8 cellular contexts compared by ENCODE assay signal in the genomic region with DNA sequence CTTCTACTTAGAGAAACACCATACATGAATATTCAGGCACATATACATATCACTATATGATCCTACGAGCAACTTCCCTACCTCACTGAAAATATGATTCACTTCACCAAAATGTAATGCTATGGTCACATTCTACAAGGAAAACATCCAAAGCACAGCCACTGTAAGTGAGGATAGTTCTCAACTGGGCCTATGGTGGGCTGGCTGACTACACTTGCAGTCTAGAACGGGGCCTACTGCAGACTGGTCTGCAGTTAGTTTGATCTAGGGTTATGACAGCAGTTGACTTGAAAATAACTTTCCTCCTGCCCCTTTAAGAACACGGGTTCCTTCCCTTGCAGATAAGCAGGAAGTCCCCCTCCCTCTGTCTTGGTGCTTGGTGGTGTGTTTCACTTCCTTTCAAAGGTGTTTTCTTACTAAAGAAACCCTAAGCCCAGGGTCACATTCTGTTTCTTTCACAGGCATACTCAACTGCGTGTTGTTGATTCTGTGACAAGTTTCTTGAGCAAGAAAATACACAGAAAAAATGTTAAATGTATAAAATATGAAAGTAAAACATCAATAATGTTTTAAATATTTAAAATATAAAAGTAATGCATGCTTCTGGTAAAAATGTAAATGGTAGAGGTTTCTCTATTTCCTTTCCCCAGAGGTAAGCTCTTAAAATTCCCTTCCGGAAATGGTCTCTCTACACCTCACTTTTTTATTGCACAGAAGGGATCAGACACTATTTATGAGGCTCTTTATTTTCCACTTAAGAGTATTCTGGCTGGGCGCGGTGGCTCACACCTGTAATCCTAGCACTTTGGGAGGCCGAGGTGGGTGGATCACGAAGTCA. TPM values are rescaled to one million over a fixed set of nuclear protein-coding genes. Genes with fewer than 3 reads are reported as not detected.
DNase-seq lines count a peak whose midpoint lies in the region; ATAC-seq and TF ChIP-seq lines count a peak whose summit lies in the region.

No MANE protein-coding gene starts in this region.

- peak overlapping the region; percentile 12 to 39 for H3K9ac ChIP-seq in duodenal mucosa (ENCODE audit: low read depth in 1 of 2, low read length in 2 of 2)

- H3K36me3 ChIP-seq in duodenal mucosa (ENCODE audit: control insufficient read depth in 1 of 2, insufficient read depth in 2 of 2, low read length in 2 of 2): no peaks in the 10 kb centered on the region
- no peaks in the 10 kb centered on the region for H3K36me3 ChIP-seq in BE2C

- POLR2A ChIA-PET in naive thymus-derived CD8-positive, alpha-beta T cell (lab: Charles Lee): interaction anchor here (0.9 to 17.8 kb wide), 14 partner anchors 10 to 527 kb away, joined by 3 to 1336 read pairs (median 6); a partner anchor contains a TSS

- peak overlapping the region; percentile 34 for H3K27ac ChIP-seq in duodenal mucosa (ENCODE audit: low read depth, low read length)

- H3K27ac Mint-ChIP-seq in naive thymus-derived CD8-positive, alpha-beta T cell: peak overlapping the region; percentile 94 to 99 (median 97)

- H3K9me3 ChIP-seq in duodenal mucosa (ENCODE audit: control insufficient read depth in 1 of 2, low read length in 2 of 2): no peaks in the 10 kb centered on the region
- no peaks in the 10 kb centered on the region for H3K9me3 ChIP-seq in BE2C

- H3K4me1 ChIP-seq in duodenal mucosa (ENCODE audit: control insufficient read depth in 1 of 2, insufficient read depth in 2 of 2, low read length in 2 of 2): peaks cover 4 to 13% of the 10 kb centered on the region in 2 donors
- H3K4me1 ChIP-seq in BE2C: no peaks in the 10 kb centered on the region

- H3K9me3 Mint-ChIP-seq in naive thymus-derived CD8-positive, alpha-beta T cell: no peaks in the 10 kb centered on the region

- H3K4me3 Mint-ChIP-seq in naive thymus-derived CD8-positive, alpha-beta T cell: peak overlapping the region; percentile 76 to 90 (median 88)

- peak; percentile 67 for ATAC-seq in GM21447 (IDR thresholded peaks at IDR 0.05; ENCODE audit: unreplicated experiment)
- ATAC-seq in naive thymus-derived CD8-positive, alpha-beta T cell: peak; percentile 63 to 87

- peaks cover 22 to 83% (median 70%) of the 10 kb centered on the region in 4 donors for H3K4me1 Mint-ChIP-seq in naive thymus-derived CD8-positive, alpha-beta T cell

- no peaks in the 10 kb centered on the region for H3K27me3 Mint-ChIP-seq in naive thymus-derived CD8-positive, alpha-beta T cell

- DNase-seq in GF-D8 (lab: John Stamatoyannopoulos, UW): peak; percentile 86
- peak; percentile 32 for DNase-seq in HK-2 (ENCODE audit: unreplicated experiment)
- peak; percentile 63 for DNase-seq in T-helper 22 cell (ENCODE audit: low read depth)
- DNase-seq in naive thymus-derived CD8-positive, alpha-beta T cell: peak in 8 of 10 donors; percentile 43 to 88 (median 78)
- DNase-seq in BE2C: no peak
- DNase-seq in activated CD8-positive, alpha-beta memory T cell treated with anti-CD3 and anti-CD28 coated beads, Interleukin-2, amount 50 U/mL, for 4 hours: no peak

- H3K36me3 Mint-ChIP-seq in naive thymus-derived CD8-positive, alpha-beta T cell: peaks cover 0 to 6% (median 0%) of the 10 kb centered on the region in 3 donors

- H3K4me3 ChIP-seq in duodenal mucosa (ENCODE audit: low read depth in 1 of 2, low read length in 2 of 2): peak overlapping the region; percentile 1 to 47
- H3K4me3 ChIP-seq in BE2C (ENCODE audit: low read depth, low read length): no peak overlapping the region

- no peak for TF ChIP-seq CTCF in BE2C (IDR thresholded peaks at IDR 0.05; ENCODE audit: low read depth, low read length)

- H3K27me3 ChIP-seq in duodenal mucosa (ENCODE audit: control insufficient read depth in 1 of 2, insufficient read depth in 2 of 2, low read length in 2 of 2) (no peaks in the 10 kb centered on the region), BE2C (no peaks in the 10 kb centered on the region)

RNA-seq across cellular contexts. Expression of a gene that starts 18.0 kb away (rescaled TPM):
- total RNA-seq in naive thymus-derived CD8-positive, alpha-beta T cell: 1,000 to 10,000 TPM; 4,350 to 4,478 TPM
- over 10,000 TPM; 23,903 to 30,039 (median 28,786) TPM for polyA plus RNA-seq in naive thymus-derived CD8-positive, alpha-beta T cell
- polyA plus RNA-seq in BE2C (2012; ENCODE audit: insufficient read depth, insufficient read length, low read depth): 656 TPM

RNA-seq across cellular contexts. Expression of a gene that starts 50.5 kb away (rescaled TPM):
- under 1 TPM; 0.21 to 0.22 TPM for total RNA-seq in naive thymus-derived CD8-positive, alpha-beta T cell
- not detected for polyA plus RNA-seq in naive thymus-derived CD8-positive, alpha-beta T cell
- not detected for polyA plus RNA-seq in BE2C (2012; ENCODE audit: insufficient read depth, insufficient read length, low read depth)

Comparison
In these comparisons a context has a peak if more than half of its experiments do, and no peak if none do; other contexts are left out.
1. DNase-seq: peak in GF-D8 (single experiment), HK-2 (single experiment), T-helper 22 cell (single experiment) and naive thymus-derived CD8-positive, alpha-beta T cell (8 of 10); none in BE2C (single experiment) and activated CD8-positive, alpha-beta memory T cell treated with anti-CD3 and anti-CD28 coated beads, Interleukin-2, amount 50 U/mL, for 4 hours (single experiment).